12 cellular contexts compared by ENCODE assay signal in genomic region chr18:63236990-63237389, GRCh38.
DNase-seq lines count a peak whose midpoint lies in the region; ATAC-seq and TF ChIP-seq lines count a peak whose summit lies in the region.
"Had no signal": no experiment of that assay in that cellular context is flagged by ENCODE, and none has a peak within 500 bp of the region (broad histone marks: within the 10 kb centered on the region; RNA-seq: fewer than 3 reads in every experiment).

No MANE protein-coding gene starts in this region.

- no peak for DNase-seq in activated CD4-positive, alpha-beta T cell treated with anti-CD3 and anti-CD28 coated beads, Interleukin-2, amount 10 ng/mL, durations not matched to agents 24 days and 14 days
- no peak for DNase-seq in activated CD4-positive, alpha-beta T cell treated with anti-CD3 and anti-CD28 coated beads, Interleukin-2, amount 50 U/mL, for 1 hour
- DNase-seq in central memory CD8-positive, alpha-beta T cell (ENCODE audit: low spot score in 2 of 2): no peak
- DNase-seq in mucosa of gallbladder (ENCODE audit: low spot score): peak; percentile 27
- DNase-seq in tibial artery: peak; percentile 62 to 75
- DNase-seq in foreskin keratinocyte: no peak
- DNase-seq in effector memory CD4-positive, alpha-beta T cell: no peak
- no peak for DNase-seq in AML-193 (lab: John Stamatoyannopoulos, UW)
- DNase-seq: activated CD8-positive, alpha-beta memory T cell treated with anti-CD3 and anti-CD28 coated beads, Interleukin-2, amount 10 ng/mL, durations not matched to agents 7 days and 5 days; erythroblast; stimulated activated naive CD4-positive, alpha-beta T cell had no signal

- H3K27me3 ChIP-seq in tibial artery: no peaks in the 10 kb centered on the region
- no peaks in the 10 kb centered on the region for H3K27me3 ChIP-seq in foreskin keratinocyte
- H3K27me3 ChIP-seq in effector memory CD4-positive, alpha-beta T cell (replicated peaks; ENCODE audit: control insufficient read depth, insufficient read depth, low read length, poor library complexity, severe bottlenecking): no peaks in the 10 kb centered on the region

- H3K27me3 Mint-ChIP-seq in activated CD4-positive, alpha-beta T cell treated with anti-CD3 and anti-CD28 coated beads, Interleukin-2, amount 10 ng/mL, durations not matched to agents 24 days and 14 days: no peaks in the 10 kb centered on the region
- H3K27me3 Mint-ChIP-seq in central memory CD8-positive, alpha-beta T cell: no peaks in the 10 kb centered on the region
- H3K27me3 Mint-ChIP-seq: activated CD8-positive, alpha-beta memory T cell treated with anti-CD3 and anti-CD28 coated beads, Interleukin-2, amount 10 ng/mL, durations not matched to agents 7 days and 5 days had no signal

- H3K9me3 Mint-ChIP-seq in activated CD4-positive, alpha-beta T cell treated with anti-CD3 and anti-CD28 coated beads, Interleukin-2, amount 10 ng/mL, durations not matched to agents 24 days and 14 days: peaks cover 10% of the 10 kb centered on the region
- no peaks in the 10 kb centered on the region for H3K9me3 Mint-ChIP-seq in central memory CD8-positive, alpha-beta T cell

- TF ChIP-seq CTCF in tibial artery (IDR thresholded peaks at IDR 0.05) (no peak), foreskin keratinocyte (conservative IDR thresholded peaks at IDR 0.05) (no peak)

- H3K4me3 Mint-ChIP-seq in activated CD4-positive, alpha-beta T cell treated with anti-CD3 and anti-CD28 coated beads, Interleukin-2, amount 10 ng/mL, durations not matched to agents 24 days and 14 days: peak overlapping the region; percentile 17
- no peak overlapping the region for H3K4me3 Mint-ChIP-seq in central memory CD8-positive, alpha-beta T cell
- H3K4me3 Mint-ChIP-seq: activated CD8-positive, alpha-beta memory T cell treated with anti-CD3 and anti-CD28 coated beads, Interleukin-2, amount 10 ng/mL, durations not matched to agents 7 days and 5 days had no signal

- H3K27ac ChIP-seq in tibial artery (peak overlapping the region; percentile 80 to 82), foreskin keratinocyte (no peak overlapping the region)
- H3K27ac ChIP-seq in effector memory CD4-positive, alpha-beta T cell (ENCODE audit: insufficient read depth, low read length, poor library complexity, severe bottlenecking): no peak overlapping the region

- peaks cover 59% of the 10 kb centered on the region for H3K4me1 Mint-ChIP-seq in activated CD4-positive, alpha-beta T cell treated with anti-CD3 and anti-CD28 coated beads, Interleukin-2, amount 10 ng/mL, durations not matched to agents 24 days and 14 days
- H3K4me1 Mint-ChIP-seq in central memory CD8-positive, alpha-beta T cell: peaks cover 39% of the 10 kb centered on the region

- H3K27ac Mint-ChIP-seq in activated CD4-positive, alpha-beta T cell treated with anti-CD3 and anti-CD28 coated beads, Interleukin-2, amount 10 ng/mL, durations not matched to agents 24 days and 14 days: peak overlapping the region; percentile 92
- H3K27ac Mint-ChIP-seq in central memory CD8-positive, alpha-beta T cell (ENCODE audit: low read depth): peak overlapping the region; percentile 84

- H3K4me1 ChIP-seq in tibial artery (peaks cover 0 to 43% (median 30%) of the 10 kb centered on the region in 4 donors), foreskin keratinocyte (peaks cover 12% of the 10 kb centered on the region)
- no peaks in the 10 kb centered on the region for H3K4me1 ChIP-seq in effector memory CD4-positive, alpha-beta T cell (ENCODE audit: control insufficient read depth, insufficient read depth, low read length, poor library complexity, severe bottlenecking)

- intact Hi-C loops in activated CD4-positive, alpha-beta T cell treated with anti-CD3 and anti-CD28 coated beads, Interleukin-2, amount 10 ng/mL, durations not matched to agents 24 days and 14 days (cut with micrococcal nuclease): no loop called here
- intact Hi-C loops in tibial artery (cut with DNase I; ENCODE audit: low total_unique reads): no loop called here

- peaks cover 73% of the 10 kb centered on the region for H3K36me3 Mint-ChIP-seq in activated CD4-positive, alpha-beta T cell treated with anti-CD3 and anti-CD28 coated beads, Interleukin-2, amount 10 ng/mL, durations not matched to agents 24 days and 14 days (ENCODE audit: low read depth)
- H3K36me3 Mint-ChIP-seq in central memory CD8-positive, alpha-beta T cell (ENCODE audit: insufficient read depth): peaks cover 12% of the 10 kb centered on the region

- no peaks in the 10 kb centered on the region for H3K9me3 ChIP-seq in tibial artery
- no peaks in the 10 kb centered on the region for H3K9me3 ChIP-seq in effector memory CD4-positive, alpha-beta T cell (ENCODE audit: control insufficient read depth, low read length)

- H3K36me3 ChIP-seq in tibial artery: no peaks in the 10 kb centered on the region
- H3K36me3 ChIP-seq in effector memory CD4-positive, alpha-beta T cell (ENCODE audit: control insufficient read depth, insufficient read depth, low read length): peaks cover 19% of the 10 kb centered on the region

- ATAC-seq in central memory CD8-positive, alpha-beta T cell (replicated peaks; ENCODE audit: extremely low read depth, poor library complexity, severe bottlenecking): no peak
- ATAC-seq in foreskin keratinocyte: no peak
- ATAC-seq: activated CD8-positive, alpha-beta memory T cell treated with anti-CD3 and anti-CD28 coated beads, Interleukin-2, amount 10 ng/mL, durations not matched to agents 7 days and 5 days; HCT116 had no signal

- H3K4me3 ChIP-seq in tibial artery: peak overlapping the region in 1 of 2 donors; percentile 38
- no peak overlapping the region for H3K4me3 ChIP-seq in effector memory CD4-positive, alpha-beta T cell (ENCODE audit: insufficient read depth, low read depth, low read length, poor library complexity, severe bottlenecking)

Comparison
In these comparisons a context has a peak if more than half of its experiments do, and no peak if none do; other contexts are left out.
1. DNase-seq: peak in mucosa of gallbladder (single experiment) and tibial artery (2 of 2); none in activated CD4-positive, alpha-beta T cell treated with anti-CD3 and anti-CD28 coated beads, Interleukin-2, amount 10 ng/mL, durations not matched to agents 24 days and 14 days (single experiment), activated CD4-positive, alpha-beta T cell treated with anti-CD3 and anti-CD28 coated beads, Interleukin-2, amount 50 U/mL, for 1 hour (single experiment), central memory CD8-positive, alpha-beta T cell (0 of 2), foreskin keratinocyte (0 of 2), effector memory CD4-positive, alpha-beta T cell (0 of 3) and AML-193 (0 of 2).
2. H3K27ac ChIP-seq: peak in tibial artery (2 of 2); none in foreskin keratinocyte (single experiment) and effector memory CD4-positive, alpha-beta T cell (single experiment).